Comparison of ENCODE assay signal across 1 cellular context in the genomic region with DNA sequence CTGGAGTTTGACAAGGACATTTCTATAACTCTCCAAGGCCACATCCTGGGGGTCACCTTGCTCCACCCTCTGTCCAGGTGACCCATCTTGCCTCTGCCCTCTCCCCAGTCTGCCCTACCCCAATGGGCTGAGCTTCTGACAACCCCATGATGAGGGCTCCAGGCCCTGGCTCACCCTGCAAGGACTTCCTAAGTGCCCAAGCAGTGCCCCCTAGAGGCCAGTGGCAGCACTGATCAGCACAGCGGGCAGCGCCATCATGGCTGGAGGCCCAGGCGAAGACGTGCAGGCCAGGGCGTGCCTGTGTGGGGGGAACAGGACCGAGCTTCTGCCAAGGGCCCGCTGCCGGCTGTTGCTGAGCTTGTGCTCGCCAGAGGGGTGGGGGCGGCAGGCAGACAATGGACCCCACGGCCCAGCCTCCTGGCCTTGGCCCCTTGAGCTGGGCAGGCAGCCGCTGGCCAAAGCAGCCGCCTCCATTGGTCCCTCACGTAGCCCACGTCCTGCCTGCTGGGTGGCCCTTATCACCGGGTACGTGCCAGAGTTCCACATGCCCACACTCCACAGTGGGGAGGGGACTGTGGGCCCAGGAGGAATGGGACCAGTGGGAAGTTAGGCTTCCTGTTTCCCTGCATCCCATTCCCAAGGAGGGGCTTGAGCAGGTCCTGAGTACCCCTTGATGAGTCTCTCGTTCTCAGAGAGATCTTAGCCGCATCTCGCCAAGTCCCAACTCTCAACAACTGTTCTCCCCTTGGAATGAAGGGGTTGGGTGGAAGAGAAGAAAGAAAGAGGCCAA.
A peak's percentile ranks its signal among the peaks of the same experiment; 100 is the strongest.
TF ChIP-seq lines count a peak whose summit lies in the region.

No MANE protein-coding gene starts in this region.

TF ChIP-seq in K562, 482 proteins besides CTCF, POLR2A, EP300 and RAD21 (continued from another document and continues in another):
- TF ChIP-seq, protein P1, sequence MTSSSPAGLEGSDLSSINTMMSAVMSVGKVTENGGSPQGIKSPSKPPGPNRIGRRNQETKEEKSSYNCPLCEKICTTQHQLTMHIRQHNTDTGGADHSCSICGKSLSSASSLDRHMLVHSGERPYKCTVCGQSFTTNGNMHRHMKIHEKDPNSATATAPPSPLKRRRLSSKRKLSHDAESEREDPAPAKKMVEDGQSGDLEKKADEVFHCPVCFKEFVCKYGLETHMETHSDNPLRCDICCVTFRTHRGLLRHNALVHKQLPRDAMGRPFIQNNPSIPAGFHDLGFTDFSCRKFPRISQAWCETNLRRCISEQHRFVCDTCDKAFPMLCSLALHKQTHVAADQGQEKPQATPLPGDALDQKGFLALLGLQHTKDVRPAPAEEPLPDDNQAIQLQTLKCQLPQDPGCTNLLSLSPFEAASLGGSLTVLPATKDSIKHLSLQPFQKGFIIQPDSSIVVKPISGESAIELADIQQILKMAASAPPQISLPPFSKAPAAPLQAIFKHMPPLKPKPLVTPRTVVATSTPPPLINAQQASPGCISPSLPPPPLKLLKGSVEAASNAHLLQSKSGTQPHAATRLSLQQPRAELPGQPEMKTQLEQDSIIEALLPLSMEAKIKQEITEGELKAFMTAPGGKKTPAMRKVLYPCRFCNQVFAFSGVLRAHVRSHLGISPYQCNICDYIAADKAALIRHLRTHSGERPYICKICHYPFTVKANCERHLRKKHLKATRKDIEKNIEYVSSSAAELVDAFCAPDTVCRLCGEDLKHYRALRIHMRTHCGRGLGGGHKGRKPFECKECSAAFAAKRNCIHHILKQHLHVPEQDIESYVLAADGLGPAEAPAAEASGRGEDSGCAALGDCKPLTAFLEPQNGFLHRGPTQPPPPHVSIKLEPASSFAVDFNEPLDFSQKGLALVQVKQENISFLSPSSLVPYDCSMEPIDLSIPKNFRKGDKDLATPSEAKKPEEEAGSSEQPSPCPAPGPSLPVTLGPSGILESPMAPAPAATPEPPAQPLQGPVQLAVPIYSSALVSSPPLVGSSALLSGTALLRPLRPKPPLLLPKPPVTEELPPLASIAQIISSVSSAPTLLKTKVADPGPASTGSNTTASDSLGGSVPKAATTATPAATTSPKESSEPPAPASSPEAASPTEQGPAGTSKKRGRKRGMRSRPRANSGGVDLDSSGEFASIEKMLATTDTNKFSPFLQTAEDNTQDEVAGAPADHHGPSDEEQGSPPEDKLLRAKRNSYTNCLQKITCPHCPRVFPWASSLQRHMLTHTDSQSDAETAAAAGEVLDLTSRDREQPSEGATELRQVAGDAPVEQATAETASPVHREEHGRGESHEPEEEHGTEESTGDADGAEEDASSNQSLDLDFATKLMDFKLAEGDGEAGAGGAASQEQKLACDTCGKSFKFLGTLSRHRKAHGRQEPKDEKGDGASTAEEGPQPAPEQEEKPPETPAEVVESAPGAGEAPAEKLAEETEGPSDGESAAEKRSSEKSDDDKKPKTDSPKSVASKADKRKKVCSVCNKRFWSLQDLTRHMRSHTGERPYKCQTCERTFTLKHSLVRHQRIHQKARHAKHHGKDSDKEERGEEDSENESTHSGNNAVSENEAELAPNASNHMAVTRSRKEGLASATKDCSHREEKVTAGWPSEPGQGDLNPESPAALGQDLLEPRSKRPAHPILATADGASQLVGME (CRISPR knock-in tag; IDR thresholded peaks at IDR 0.05), result peak; percentile 94
- TF ChIP-seq L3MBTL2 (IDR thresholded peaks at IDR 0.05) (peak; percentile 68; the same call in 1 of the 2 replicates), ZFPM2 (CRISPR knock-in tag; IDR thresholded peaks at IDR 0.05) (0 out of 2 replicates have a peak, but pooled peaks have one; percentile 67), NR2F6 (CRISPR knock-in tag; IDR thresholded peaks at IDR 0.05) (no peak), MECOM (CRISPR knock-in tag; IDR thresholded peaks at IDR 0.05) (peak; percentile 61; the same call in 1 of the 2 replicates), SUPT5H (IDR thresholded peaks at IDR 0.05) (no peak), ZNF695 (CRISPR knock-in tag; IDR thresholded peaks at IDR 0.05) (no peak), RCOR1 (IDR thresholded peaks at IDR 0.05; ENCODE audit: borderline replicate concordance in 1 of 2, low read depth in 2 of 2, low read length in 2 of 2) (peak in 1 of 2 experiments; percentile 40; a peak in 2 of 4 replicates), KAT2B (IDR thresholded peaks at IDR 0.05; ENCODE audit: low read depth, low read length) (no peak), ERF (CRISPR knock-in tag; IDR thresholded peaks at IDR 0.05) (peak; percentile 97), CXXC5 (CRISPR knock-in tag; IDR thresholded peaks at IDR 0.05) (peak; percentile 79), NONO (IDR thresholded peaks at IDR 0.05; ENCODE audit: low read depth in 2 of 2, low read length in 1 of 2) (0 out of 4 replicates have a peak, but pooled peaks of 1 of the 2 experiments have one; percentile 27), ZNF124 (CRISPR knock-in tag; IDR thresholded peaks at IDR 0.05) (no peak), CREB1 (IDR thresholded peaks at IDR 0.05) (no peak), CREB1 (CRISPR knock-in tag; IDR thresholded peaks at IDR 0.05) (no peak), CBFB (CRISPR knock-in tag; IDR thresholded peaks at IDR 0.05) (no peak), MYBL2 (IDR thresholded peaks at IDR 0.05; ENCODE audit: low read depth) (no peak), MYBL2 (CRISPR knock-in tag; IDR thresholded peaks at IDR 0.05; ENCODE audit: borderline replicate concordance) (no peak), IFI16 (CRISPR knock-in tag; IDR thresholded peaks at IDR 0.05) (no peak), U2AF2 (optimal IDR thresholded peaks at IDR 0.05; ENCODE audit: low read depth, low read length) (no peak), PRMT5 (CRISPR knock-in tag; IDR thresholded peaks at IDR 0.05) (no peak), ZNF584 (CRISPR knock-in tag; IDR thresholded peaks at IDR 0.05; ENCODE audit: low read depth) (peak; percentile 97), ZNF143 (CRISPR knock-in tag; IDR thresholded peaks at IDR 0.05) (no peak), HNRNPK (IDR thresholded peaks at IDR 0.05; ENCODE audit: low read depth, low read length, poor library complexity, severe bottlenecking) (no peak), NEUROD1 (IDR thresholded peaks at IDR 0.05; ENCODE audit: borderline replicate concordance, low read depth, low read length, partially characterized antibody) (peak; percentile 50), EHMT2 (IDR thresholded peaks at IDR 0.05) (peak; percentile 63; the same call in 1 of the 2 replicates), MED1 (CRISPR knock-in tag; IDR thresholded peaks at IDR 0.05; ENCODE audit: borderline replicate concordance) (no peak), LEF1 (IDR thresholded peaks at IDR 0.05) (no peak), KLF16 (IDR thresholded peaks at IDR 0.05) (no peak; the same call in 1 of the 2 replicates), FOS (IDR thresholded peaks at IDR 0.05; ENCODE audit: extremely low read depth, insufficient read length) (no peak), PTBP1 (IDR thresholded peaks at IDR 0.05; ENCODE audit: low read depth, low read length) (no peak), TBL1XR1 (IDR thresholded peaks at IDR 0.05; ENCODE audit: low read length in 2 of 2) (no peak), ZNF436 (CRISPR knock-in tag; IDR thresholded peaks at IDR 0.05) (no peak)
- TF ChIP-seq, protein P2, sequence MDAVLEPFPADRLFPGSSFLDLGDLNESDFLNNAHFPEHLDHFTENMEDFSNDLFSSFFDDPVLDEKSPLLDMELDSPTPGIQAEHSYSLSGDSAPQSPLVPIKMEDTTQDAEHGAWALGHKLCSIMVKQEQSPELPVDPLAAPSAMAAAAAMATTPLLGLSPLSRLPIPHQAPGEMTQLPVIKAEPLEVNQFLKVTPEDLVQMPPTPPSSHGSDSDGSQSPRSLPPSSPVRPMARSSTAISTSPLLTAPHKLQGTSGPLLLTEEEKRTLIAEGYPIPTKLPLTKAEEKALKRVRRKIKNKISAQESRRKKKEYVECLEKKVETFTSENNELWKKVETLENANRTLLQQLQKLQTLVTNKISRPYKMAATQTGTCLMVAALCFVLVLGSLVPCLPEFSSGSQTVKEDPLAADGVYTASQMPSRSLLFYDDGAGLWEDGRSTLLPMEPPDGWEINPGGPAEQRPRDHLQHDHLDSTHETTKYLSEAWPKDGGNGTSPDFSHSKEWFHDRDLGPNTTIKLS (IDR thresholded peaks at IDR 0.05; ENCODE audit: borderline replicate concordance, low read depth), result no peak
- TF ChIP-seq, protein P3, sequence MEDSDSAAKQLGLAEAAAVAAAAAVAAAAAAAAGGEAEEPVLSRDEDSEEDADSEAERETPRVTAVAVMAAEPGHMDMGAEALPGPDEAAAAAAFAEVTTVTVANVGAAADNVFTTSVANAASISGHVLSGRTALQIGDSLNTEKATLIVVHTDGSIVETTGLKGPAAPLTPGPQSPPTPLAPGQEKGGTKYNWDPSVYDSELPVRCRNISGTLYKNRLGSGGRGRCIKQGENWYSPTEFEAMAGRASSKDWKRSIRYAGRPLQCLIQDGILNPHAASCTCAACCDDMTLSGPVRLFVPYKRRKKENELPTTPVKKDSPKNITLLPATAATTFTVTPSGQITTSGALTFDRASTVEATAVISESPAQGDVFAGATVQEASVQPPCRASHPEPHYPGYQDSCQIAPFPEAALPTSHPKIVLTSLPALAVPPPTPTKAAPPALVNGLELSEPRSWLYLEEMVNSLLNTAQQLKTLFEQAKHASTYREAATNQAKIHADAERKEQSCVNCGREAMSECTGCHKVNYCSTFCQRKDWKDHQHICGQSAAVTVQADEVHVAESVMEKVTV (CRISPR knock-in tag; IDR thresholded peaks at IDR 0.05), result peak; percentile 87
- TF ChIP-seq, protein P4, sequence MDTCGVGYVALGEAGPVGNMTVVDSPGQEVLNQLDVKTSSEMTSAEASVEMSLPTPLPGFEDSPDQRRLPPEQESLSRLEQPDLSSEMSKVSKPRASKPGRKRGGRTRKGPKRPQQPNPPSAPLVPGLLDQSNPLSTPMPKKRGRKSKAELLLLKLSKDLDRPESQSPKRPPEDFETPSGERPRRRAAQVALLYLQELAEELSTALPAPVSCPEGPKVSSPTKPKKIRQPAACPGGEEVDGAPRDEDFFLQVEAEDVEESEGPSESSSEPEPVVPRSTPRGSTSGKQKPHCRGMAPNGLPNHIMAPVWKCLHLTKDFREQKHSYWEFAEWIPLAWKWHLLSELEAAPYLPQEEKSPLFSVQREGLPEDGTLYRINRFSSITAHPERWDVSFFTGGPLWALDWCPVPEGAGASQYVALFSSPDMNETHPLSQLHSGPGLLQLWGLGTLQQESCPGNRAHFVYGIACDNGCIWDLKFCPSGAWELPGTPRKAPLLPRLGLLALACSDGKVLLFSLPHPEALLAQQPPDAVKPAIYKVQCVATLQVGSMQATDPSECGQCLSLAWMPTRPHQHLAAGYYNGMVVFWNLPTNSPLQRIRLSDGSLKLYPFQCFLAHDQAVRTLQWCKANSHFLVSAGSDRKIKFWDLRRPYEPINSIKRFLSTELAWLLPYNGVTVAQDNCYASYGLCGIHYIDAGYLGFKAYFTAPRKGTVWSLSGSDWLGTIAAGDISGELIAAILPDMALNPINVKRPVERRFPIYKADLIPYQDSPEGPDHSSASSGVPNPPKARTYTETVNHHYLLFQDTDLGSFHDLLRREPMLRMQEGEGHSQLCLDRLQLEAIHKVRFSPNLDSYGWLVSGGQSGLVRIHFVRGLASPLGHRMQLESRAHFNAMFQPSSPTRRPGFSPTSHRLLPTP (IDR thresholded peaks at IDR 0.05; ENCODE audit: borderline replicate concordance, extremely low read depth, insufficient read length), result no peak
- TF ChIP-seq, protein P5, sequence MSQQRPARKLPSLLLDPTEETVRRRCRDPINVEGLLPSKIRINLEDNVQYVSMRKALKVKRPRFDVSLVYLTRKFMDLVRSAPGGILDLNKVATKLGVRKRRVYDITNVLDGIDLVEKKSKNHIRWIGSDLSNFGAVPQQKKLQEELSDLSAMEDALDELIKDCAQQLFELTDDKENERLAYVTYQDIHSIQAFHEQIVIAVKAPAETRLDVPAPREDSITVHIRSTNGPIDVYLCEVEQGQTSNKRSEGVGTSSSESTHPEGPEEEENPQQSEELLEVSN (IDR thresholded peaks at IDR 0.05; ENCODE audit: borderline replicate concordance in 1 of 2, extremely low read depth in 1 of 2, insufficient read depth in 1 of 2, insufficient read length in 1 of 2, low read depth in 1 of 2, low read length in 1 of 2, poor library complexity in 1 of 2, severe bottlenecking in 1 of 2), result peak in 1 of 2 experiments; percentile 45
- TF ChIP-seq, protein P6, sequence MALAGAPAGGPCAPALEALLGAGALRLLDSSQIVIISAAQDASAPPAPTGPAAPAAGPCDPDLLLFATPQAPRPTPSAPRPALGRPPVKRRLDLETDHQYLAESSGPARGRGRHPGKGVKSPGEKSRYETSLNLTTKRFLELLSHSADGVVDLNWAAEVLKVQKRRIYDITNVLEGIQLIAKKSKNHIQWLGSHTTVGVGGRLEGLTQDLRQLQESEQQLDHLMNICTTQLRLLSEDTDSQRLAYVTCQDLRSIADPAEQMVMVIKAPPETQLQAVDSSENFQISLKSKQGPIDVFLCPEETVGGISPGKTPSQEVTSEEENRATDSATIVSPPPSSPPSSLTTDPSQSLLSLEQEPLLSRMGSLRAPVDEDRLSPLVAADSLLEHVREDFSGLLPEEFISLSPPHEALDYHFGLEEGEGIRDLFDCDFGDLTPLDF (CRISPR knock-in tag; IDR thresholded peaks at IDR 0.05), result peak; percentile 52; the same call in 1 of the 2 replicates
- TF ChIP-seq, protein P7, sequence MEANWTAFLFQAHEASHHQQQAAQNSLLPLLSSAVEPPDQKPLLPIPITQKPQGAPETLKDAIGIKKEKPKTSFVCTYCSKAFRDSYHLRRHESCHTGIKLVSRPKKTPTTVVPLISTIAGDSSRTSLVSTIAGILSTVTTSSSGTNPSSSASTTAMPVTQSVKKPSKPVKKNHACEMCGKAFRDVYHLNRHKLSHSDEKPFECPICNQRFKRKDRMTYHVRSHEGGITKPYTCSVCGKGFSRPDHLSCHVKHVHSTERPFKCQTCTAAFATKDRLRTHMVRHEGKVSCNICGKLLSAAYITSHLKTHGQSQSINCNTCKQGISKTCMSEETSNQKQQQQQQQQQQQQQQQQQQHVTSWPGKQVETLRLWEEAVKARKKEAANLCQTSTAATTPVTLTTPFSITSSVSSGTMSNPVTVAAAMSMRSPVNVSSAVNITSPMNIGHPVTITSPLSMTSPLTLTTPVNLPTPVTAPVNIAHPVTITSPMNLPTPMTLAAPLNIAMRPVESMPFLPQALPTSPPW (CRISPR knock-in tag; IDR thresholded peaks at IDR 0.05), result peak; percentile 67
- TF ChIP-seq, protein P8, sequence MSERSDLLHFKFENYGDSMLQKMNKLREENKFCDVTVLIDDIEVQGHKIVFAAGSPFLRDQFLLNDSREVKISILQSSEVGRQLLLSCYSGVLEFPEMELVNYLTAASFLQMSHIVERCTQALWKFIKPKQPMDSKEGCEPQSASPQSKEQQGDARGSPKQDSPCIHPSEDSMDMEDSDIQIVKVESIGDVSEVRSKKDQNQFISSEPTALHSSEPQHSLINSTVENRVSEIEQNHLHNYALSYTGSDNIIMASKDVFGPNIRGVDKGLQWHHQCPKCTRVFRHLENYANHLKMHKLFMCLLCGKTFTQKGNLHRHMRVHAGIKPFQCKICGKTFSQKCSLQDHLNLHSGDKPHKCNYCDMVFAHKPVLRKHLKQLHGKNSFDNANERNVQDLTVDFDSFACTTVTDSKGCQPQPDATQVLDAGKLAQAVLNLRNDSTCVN (CRISPR knock-in tag; IDR thresholded peaks at IDR 0.05), result 0 out of 2 replicates have a peak, but pooled peaks have one; percentile 54
